In genomic region chr10:132737390-132738048, GRCh38 we compare ENCODE assay signal across 21 cellular contexts. TPM values are rescaled to one million over a fixed set of nuclear protein-coding genes. Genes with fewer than 3 reads are reported as not detected.
DNase-seq lines count a peak whose midpoint lies in the region; ATAC-seq, FAIRE-seq and TF ChIP-seq lines count a peak whose summit lies in the region.
"Had no signal": no experiment of that assay in that cellular context is flagged by ENCODE, and none has a peak within 500 bp of the region (broad histone marks: within the 10 kb centered on the region; RNA-seq: fewer than 3 reads in every experiment).

No MANE protein-coding gene starts in this region.

- H3K27ac ChIP-seq in caudate nucleus (ENCODE audit: low read depth, low read length) (peak overlapping the region; percentile 99), substantia nigra (ENCODE audit: low read depth, low read length, poor library complexity, severe bottlenecking) (peak overlapping the region; percentile 100)
- H3K27ac ChIP-seq: PC-9 had no signal

- intact Hi-C loops in left ventricle myocardium superior (cut with micrococcal nuclease) = no loop called here

- DNase-seq in caudate nucleus (lab: John Stamatoyannopoulos, UW) = peak in 3 of 61 donors; percentile 44 to 62 (median 46)
- peak; percentile 79 for DNase-seq in left ventricle myocardium superior
- peak in 7 of 49 donors; percentile 14 to 38 (median 33) for DNase-seq in substantia nigra (lab: John Stamatoyannopoulos, UW)
- no peak for DNase-seq in GM12891 (ENCODE audit: insufficient read length, low spot score)
- DNase-seq in epidermal melanocyte (ENCODE audit: insufficient read length, low spot score) = no peak
- DNase-seq: Calu3; CD8-positive, alpha-beta T cell; H7; HFFc6; NCI-H1417 treated with DMSO at 0.1 percent for 48 hours; NCI-H2029; NCI-H526; PC-9 had no signal

- FAIRE-seq in A204.1 (lab: Jason Lieb, UNC) = peak; percentile 11
- no peak for FAIRE-seq in GM12891 (lab: Jason Lieb, UNC)
- FAIRE-seq: GM12892 had no signal

- TF ChIP-seq POLR2A in GM12891 (IDR thresholded peaks at IDR 0.05; ENCODE audit: low read depth, low read length) = no peak

- peak; percentile 96 for ATAC-seq in left ventricle myocardium superior
- ATAC-seq in HG03571 (IDR thresholded peaks at IDR 0.05; ENCODE audit: unreplicated experiment) = no peak
- ATAC-seq: CD8-positive, alpha-beta T cell had no signal

TF ChIP-seq in GM12891, 5 proteins besides CTCF, POLR2A, EP300 and RAD21:
- no peak for TF ChIP-seq POLR2AphosphoS5 (IDR thresholded peaks at IDR 0.05; ENCODE audit: low read depth, low read length)
- no peak for TF ChIP-seq TAF1 (IDR thresholded peaks at IDR 0.05; ENCODE audit: low read depth, low read length)
- TF ChIP-seq PAX5 (IDR thresholded peaks at IDR 0.05; ENCODE audit: insufficient read depth, low read length, severe bottlenecking) = no peak
- TF ChIP-seq POU2F2 (IDR thresholded peaks at IDR 0.05; ENCODE audit: low read depth, low read length) = no peak
- TF ChIP-seq SPI1 (IDR thresholded peaks at IDR 0.05; ENCODE audit: low read depth, low read length) = no peak

RNA-seq across cellular contexts. Expression of gene NKX6-2, which starts 48.4 kb away (rescaled TPM):
- not detected for total RNA-seq in left ventricle myocardium superior
- 0.51 TPM for polyA plus RNA-seq in GM12891 (2012; ENCODE audit: low read depth, missing spikeins)
- total RNA-seq: A172; Calu3; CD8-positive, alpha-beta T cell; HFFc6; HT-29; M059J; PC-9; SK-MEL-5 had no signal
- polyA plus RNA-seq: BJ had no signal
